22 cellular contexts compared by ENCODE assay signal in the genomic region with DNA sequence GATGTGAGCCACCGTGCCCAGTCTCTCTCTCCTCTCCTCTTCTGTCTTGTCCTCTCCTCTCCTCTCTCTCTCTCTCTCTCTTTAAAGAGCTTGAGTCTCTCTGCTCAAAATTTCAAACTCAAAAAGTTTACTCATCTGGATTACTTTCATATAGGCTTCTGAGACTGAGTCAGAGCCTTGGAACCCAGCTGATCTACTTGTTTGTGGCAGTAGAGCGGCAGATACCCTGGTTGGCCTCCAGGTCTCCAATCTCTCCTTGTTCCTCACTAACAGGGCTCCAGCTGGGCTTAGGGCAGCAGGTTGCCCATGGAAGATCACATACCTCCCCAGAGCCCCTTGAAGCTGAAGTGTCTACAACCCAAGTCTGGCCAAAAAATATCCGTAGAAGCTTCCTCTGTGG. TPM values are rescaled to one million over a fixed set of nuclear protein-coding genes. Genes with fewer than 3 reads are reported as not detected.
A peak's percentile ranks its signal among the peaks of the same experiment; 100 is the strongest.
DNase-seq lines count a peak whose midpoint lies in the region; ATAC-seq and TF ChIP-seq lines count a peak whose summit lies in the region.
"Had no signal": no experiment of that assay in that cellular context is flagged by ENCODE, and none has a peak within 500 bp of the region (broad histone marks: within the 10 kb centered on the region; RNA-seq: fewer than 3 reads in every experiment).

No MANE protein-coding gene starts in this region.

- no peak overlapping the region for H2BK120ac ChIP-seq in mesendoderm (ENCODE audit: low read depth, low read length)

- H3K9me3 Mint-ChIP-seq in activated naive CD8-positive, alpha-beta T cell treated with anti-CD3 and anti-CD28 coated beads, Interleukin-2, amount 50 U/mL, for 24 hours = no peaks in the 10 kb centered on the region
- H3K9me3 Mint-ChIP-seq: activated T-helper 17 cell treated with anti-CD3 and anti-CD28 coated beads, Interleukin-2, amount 50 U/mL, for 72 hours; CD8-positive, alpha-beta memory T cell; naive thymus-derived CD4-positive, alpha-beta T cell had no signal

- no peak overlapping the region for H3K4me2 ChIP-seq in mesendoderm (ENCODE audit: low read length)

- no peak for ATAC-seq in foreskin keratinocyte
- no peak for ATAC-seq in HG03378 (IDR thresholded peaks at IDR 0.05; ENCODE audit: unreplicated experiment)
- ATAC-seq in activated naive CD8-positive, alpha-beta T cell treated with anti-CD3 and anti-CD28 coated beads, Interleukin-2, amount 50 U/mL, for 24 hours = no peak
- ATAC-seq: activated T-helper 17 cell treated with anti-CD3 and anti-CD28 coated beads, Interleukin-2, amount 50 U/mL, for 72 hours; naive thymus-derived CD4-positive, alpha-beta T cell had no signal

- H3K79me1 ChIP-seq in mesendoderm (ENCODE audit: low read length) = no peaks in the 10 kb centered on the region

- H3K4me1 Mint-ChIP-seq in activated naive CD8-positive, alpha-beta T cell treated with anti-CD3 and anti-CD28 coated beads, Interleukin-2, amount 50 U/mL, for 24 hours = peaks cover 13% of the 10 kb centered on the region
- H3K4me1 Mint-ChIP-seq: activated T-helper 17 cell treated with anti-CD3 and anti-CD28 coated beads, Interleukin-2, amount 50 U/mL, for 72 hours had no signal

- no peak overlapping the region for H2BK15ac ChIP-seq in mesendoderm (replicated peaks; ENCODE audit: low read depth)

- no peaks in the 10 kb centered on the region for H3K36me3 Mint-ChIP-seq in activated naive CD8-positive, alpha-beta T cell treated with anti-CD3 and anti-CD28 coated beads, Interleukin-2, amount 50 U/mL, for 24 hours (ENCODE audit: low read depth)
- H3K36me3 Mint-ChIP-seq: activated naive CD8-positive, alpha-beta T cell treated with anti-CD3 and anti-CD28 coated beads, Interleukin-2, amount 10 ng/mL, durations not matched to agents 7 days and 5 days; CD8-positive, alpha-beta memory T cell had no signal

- H2AK5ac ChIP-seq in mesendoderm (ENCODE audit: low read length) = no peak overlapping the region

- no peak overlapping the region for H3K23ac ChIP-seq in mesendoderm (ENCODE audit: low read length)

- no peaks in the 10 kb centered on the region for H3K36me3 ChIP-seq in mesendoderm (ENCODE audit: control insufficient read depth, insufficient read depth, low read length)
- H3K36me3 ChIP-seq: breast epithelium, sigmoid colon had no signal

- TF ChIP-seq CTCF in foreskin keratinocyte (conservative IDR thresholded peaks at IDR 0.05) = no peak

- H4K8ac ChIP-seq in mesendoderm (ENCODE audit: low read depth, low read length) = no peak overlapping the region

- H2BK5ac ChIP-seq in mesendoderm (ENCODE audit: low read length) = no peak overlapping the region

- no peak overlapping the region for H3K4ac ChIP-seq in mesendoderm (ENCODE audit: low read depth, low read length)

- no peaks in the 10 kb centered on the region for H3K79me2 ChIP-seq in mesendoderm (ENCODE audit: control insufficient read depth, insufficient read depth, low read length)

- H3K4me3 ChIP-seq in mesendoderm (ENCODE audit: low read length) = no peak overlapping the region
- H3K4me3 ChIP-seq: breast epithelium, sigmoid colon had no signal

- H3K56ac ChIP-seq in mesendoderm (ENCODE audit: low read length) = no peak overlapping the region

- peaks cover 9% of the 10 kb centered on the region for H3K27me3 Mint-ChIP-seq in activated naive CD8-positive, alpha-beta T cell treated with anti-CD3 and anti-CD28 coated beads, Interleukin-2, amount 50 U/mL, for 24 hours

- H3K27ac ChIP-seq in foreskin keratinocyte (no peak overlapping the region), mesendoderm (ENCODE audit: low read depth, low read length) (no peak overlapping the region)
- H3K27ac ChIP-seq: breast epithelium, epithelial cell of prostate, sigmoid colon had no signal

- H3K27me3 ChIP-seq in foreskin keratinocyte (no peaks in the 10 kb centered on the region), mesendoderm (ENCODE audit: insufficient read depth, low read length, poor library complexity) (no peaks in the 10 kb centered on the region)
- H3K27me3 ChIP-seq: breast epithelium, sigmoid colon had no signal

- no peak overlapping the region for H3K27ac Mint-ChIP-seq in activated naive CD8-positive, alpha-beta T cell treated with anti-CD3 and anti-CD28 coated beads, Interleukin-2, amount 50 U/mL, for 24 hours
- H3K27ac Mint-ChIP-seq: activated CD4-positive, alpha-beta T cell treated with anti-CD3 and anti-CD28 coated beads, Interleukin-2, amount 10 ng/mL, durations not matched to agents 24 days and 14 days; activated naive CD8-positive, alpha-beta T cell treated with anti-CD3 and anti-CD28 coated beads, Interleukin-2, amount 10 ng/mL, durations not matched to agents 7 days and 5 days; activated T-helper 17 cell treated with anti-CD3 and anti-CD28 coated beads, Interleukin-2, amount 50 U/mL, for 72 hours; CD8-positive, alpha-beta memory T cell; naive thymus-derived CD4-positive, alpha-beta T cell had no signal

- H3K18ac ChIP-seq in mesendoderm (ENCODE audit: low read length) = no peak overlapping the region

- no CpG with 5 or more reads among the region's 3 CpGs for WGBS in mesendoderm (ENCODE audit: extremely low coverage, insufficient coverage, low lambda C conversion rate)

- H3K4me3 Mint-ChIP-seq in activated naive CD8-positive, alpha-beta T cell treated with anti-CD3 and anti-CD28 coated beads, Interleukin-2, amount 50 U/mL, for 24 hours = no peak overlapping the region
- H3K4me3 Mint-ChIP-seq: activated CD4-positive, alpha-beta T cell treated with anti-CD3 and anti-CD28 coated beads, Interleukin-2, amount 10 ng/mL, durations not matched to agents 24 days and 14 days; activated naive CD8-positive, alpha-beta T cell treated with anti-CD3 and anti-CD28 coated beads, Interleukin-2, amount 10 ng/mL, durations not matched to agents 7 days and 5 days; activated T-helper 17 cell treated with anti-CD3 and anti-CD28 coated beads, Interleukin-2, amount 50 U/mL, for 72 hours; CD8-positive, alpha-beta memory T cell; naive thymus-derived CD4-positive, alpha-beta T cell had no signal

- DNase-seq in AG20443 (ENCODE audit: low spot score) = peak; percentile 47
- DNase-seq in HPDE6-E6E7 (ENCODE audit: extremely low spot score) = peak; percentile 13
- DNase-seq in amniotic epithelial cell (ENCODE audit: low read depth) = peak; percentile 50
- peak; percentile 1 to 34 for DNase-seq in foreskin keratinocyte
- no peak for DNase-seq in activated naive CD8-positive, alpha-beta T cell treated with anti-CD3 and anti-CD28 coated beads, Interleukin-2, amount 50 U/mL, for 24 hours
- no peak for DNase-seq in DMS153 treated with DMSO at 0.1 percent for 48 hours (lab: John Stamatoyannopoulos, UW; ENCODE audit: unreplicated experiment)
- DNase-seq in mesendoderm = no peak
- DNase-seq: activated CD4-positive, alpha-beta T cell treated with anti-CD3 and anti-CD28 coated beads, Interleukin-2, amount 10 ng/mL, durations not matched to agents 24 days and 14 days; activated naive CD8-positive, alpha-beta T cell treated with anti-CD3 and anti-CD28 coated beads, Interleukin-2, amount 10 ng/mL, durations not matched to agents 7 days and 5 days; CD8-positive, alpha-beta memory T cell; DMS53; H7; naive thymus-derived CD4-positive, alpha-beta T cell; NCI-H2107; NCI-H524 treated with DMSO at 0.1 percent for 48 hours; posterior cingulate gyrus; sigmoid colon; stimulated activated naive CD4-positive, alpha-beta T cell had no signal

- H3K4me1 ChIP-seq in foreskin keratinocyte (no peaks in the 10 kb centered on the region), mesendoderm (ENCODE audit: control insufficient read depth, low read depth, low read length) (no peaks in the 10 kb centered on the region)
- H3K4me1 ChIP-seq: breast epithelium, sigmoid colon had no signal

- H4K5ac ChIP-seq in mesendoderm (ENCODE audit: low read length) = no peak overlapping the region

- H3K9ac ChIP-seq in mesendoderm (ENCODE audit: low read length) = no peak overlapping the region

RNA-seq across cellular contexts. Expression of gene HHEX, which starts 51.0 kb away (rescaled TPM):
- total RNA-seq in foreskin keratinocyte = not detected in 2 replicates
- polyA plus RNA-seq in foreskin keratinocyte = not detected in 2 replicates
- polyA plus RNA-seq in mesendoderm (2013, experiment 1 of 2) = 0.88 TPM
- 0.90 TPM for polyA plus RNA-seq in mesendoderm (2013, experiment 2 of 2)
- total RNA-seq: CD8-positive, alpha-beta memory T cell had no signal

Comparison
In these comparisons a context has a peak if more than half of its experiments do, and no peak if none do; other contexts are left out.
1. DNase-seq: peak in AG20443 (single experiment), HPDE6-E6E7 (single experiment), amniotic epithelial cell (single experiment) and foreskin keratinocyte (2 of 2); none in activated naive CD8-positive, alpha-beta T cell treated with anti-CD3 and anti-CD28 coated beads, Interleukin-2, amount 50 U/mL, for 24 hours (single experiment), DMS153 treated with DMSO at 0.1 percent for 48 hours (single experiment) and mesendoderm (single experiment).